11 cellular contexts compared by ENCODE assay signal in genomic region chr15:72202801-72203506, GRCh38. TPM values are rescaled to one million over a fixed set of nuclear protein-coding genes. Genes with fewer than 3 reads are reported as not detected.
A peak's percentile ranks its signal among the peaks of the same experiment; 100 is the strongest.
DNase-seq lines count a peak whose midpoint lies in the region; ATAC-seq and TF ChIP-seq lines count a peak whose summit lies in the region.
"Had no signal": no experiment of that assay in that cellular context is flagged by ENCODE, and none has a peak within 500 bp of the region (broad histone marks: within the 10 kb centered on the region; RNA-seq: fewer than 3 reads in every experiment).

No MANE protein-coding gene starts in this region.

- H2BK12ac ChIP-seq in neuronal stem cell (ENCODE audit: low read length), result no peak overlapping the region

- H4K91ac ChIP-seq in neuronal stem cell (ENCODE audit: low read depth, low read length, poor library complexity), result no peak overlapping the region

- peak overlapping the region; percentile 62 for H3K23ac ChIP-seq in neuronal stem cell (ENCODE audit: low read depth, low read length, poor library complexity)

- no peak overlapping the region for H2BK5ac ChIP-seq in neuronal stem cell (ENCODE audit: low read length)

- H3K27me3 ChIP-seq in ACC112 (ENCODE audit: insufficient read depth, low read length) (no peaks in the 10 kb centered on the region), HL-60 (ENCODE audit: insufficient read depth, poor library complexity, severe bottlenecking) (no peaks in the 10 kb centered on the region), neuronal stem cell (ENCODE audit: control insufficient read depth in 3 of 3, insufficient read depth in 3 of 3, low read depth in 1 of 3, low read length in 3 of 3) (peaks cover 0 to 1% (median 0%) of the 10 kb centered on the region in 3 experiments), brain microvascular endothelial cell (replicated peaks) (no peaks in the 10 kb centered on the region)

- H3K36me3 Mint-ChIP-seq in chondrocyte (ENCODE audit: low read depth), result peaks cover 64% of the 10 kb centered on the region

- H3K4me1 ChIP-seq in ACC112 (ENCODE audit: control insufficient read depth, insufficient read depth, low read length, unreplicated experiment), result peaks cover 21% of the 10 kb centered on the region
- no peaks in the 10 kb centered on the region for H3K4me1 ChIP-seq in neuronal stem cell (ENCODE audit: control insufficient read depth in 2 of 2, insufficient read depth in 1 of 2, low read depth in 1 of 2, low read length in 2 of 2)

- H3K4ac ChIP-seq in neuronal stem cell (ENCODE audit: low read length), result no peak overlapping the region

- H3K79me1 ChIP-seq in neuronal stem cell (ENCODE audit: low read depth, low read length), result peaks cover 7% of the 10 kb centered on the region

- peaks cover 0 to 4% of the 10 kb centered on the region in 2 donors for H3K9me3 ChIP-seq in neuronal stem cell (replicated peaks in 1 of 2; ENCODE audit: control insufficient read depth in 2 of 2, insufficient read depth in 1 of 2, low read depth in 1 of 2, low read length in 2 of 2)

- no peak overlapping the region for H4K8ac ChIP-seq in neuronal stem cell (ENCODE audit: low read depth, low read length)

- TF ChIP-seq CTCF in HL-60 (IDR thresholded peaks at IDR 0.05; ENCODE audit: insufficient read depth, low read length) (no peak), chondrocyte (IDR thresholded peaks at IDR 0.05) (no peak), brain microvascular endothelial cell (IDR thresholded peaks at IDR 0.05; ENCODE audit: low read depth, low read length, missing control alignments) (no peak)

- H2AK5ac ChIP-seq in neuronal stem cell (ENCODE audit: low read depth, low read length), result no peak overlapping the region

- whole genome bisulfite sequencing in neuronal stem cell (ENCODE audit: extremely low coverage in 2 of 2, insufficient read length in 2 of 2, insufficient replicate concordance in 1 of 2), 2 donors, result no CpG with 5 or more reads among the region's 8 CpGs

- peaks cover 15% of the 10 kb centered on the region for H3K4me1 Mint-ChIP-seq in chondrocyte (ENCODE audit: low read depth)

- no peak overlapping the region for H3K18ac ChIP-seq in neuronal stem cell (ENCODE audit: low read length)

- H3K27ac ChIP-seq in ACC112 (ENCODE audit: low read depth, low read length) (peak overlapping the region; percentile 44), HL-60 (replicated peaks) (peak overlapping the region; percentile 26; the same call in 1 of the 2 replicates), neuronal stem cell (replicated peaks; ENCODE audit: low read length) (no peak overlapping the region), brain microvascular endothelial cell (no peak overlapping the region)

- ATAC-seq in HG02840 (IDR thresholded peaks at IDR 0.05; ENCODE audit: low FRiP score, unreplicated experiment), result no peak
- ATAC-seq: natural killer cell treated with Interleukin-12 subunit alpha and Interleukin-12 subunit beta and Interleukin-15 and Interleukin-18, amount 100 ng/mL, for 72 hours had no signal

- H3K9ac ChIP-seq in neuronal stem cell (ENCODE audit: low read depth, low read length, poor library complexity), result no peak overlapping the region

- peak overlapping the region; percentile 60 for H3K27ac Mint-ChIP-seq in chondrocyte (ENCODE audit: unreplicated experiment)

- in situ Hi-C loops in brain microvascular endothelial cell (cut with HindIII; ENCODE audit: low pct_ligation_motif_present, low sequenced_read_pairs), result no loop called here

- H3K27me3 Mint-ChIP-seq in chondrocyte (ENCODE audit: low read depth), result no peaks in the 10 kb centered on the region

- H3K14ac ChIP-seq in neuronal stem cell (ENCODE audit: low read length), result no peak overlapping the region

- H2AFZ ChIP-seq in ACC112 (ENCODE audit: low read length, unreplicated experiment) (no peak overlapping the region), neuronal stem cell (ENCODE audit: low read length) (no peak overlapping the region)

- H3K4me3 Mint-ChIP-seq in chondrocyte (ENCODE audit: unreplicated experiment), result no peak overlapping the region
- H3K4me3 Mint-ChIP-seq: natural killer cell treated with Interleukin-12 subunit alpha and Interleukin-12 subunit beta and Interleukin-15 and Interleukin-18, amount 100 ng/mL, for 72 hours had no signal

- no peaks in the 10 kb centered on the region for H3K9me3 Mint-ChIP-seq in chondrocyte (ENCODE audit: low read depth)
- H3K9me3 Mint-ChIP-seq: natural killer cell treated with Interleukin-12 subunit alpha and Interleukin-12 subunit beta and Interleukin-15 and Interleukin-18, amount 100 ng/mL, for 72 hours had no signal

- no peak overlapping the region for H3K4me2 ChIP-seq in neuronal stem cell (ENCODE audit: insufficient read depth, low read length, poor library complexity, severe bottlenecking)

- DNase-seq in HL-60 (ENCODE audit: low read depth in 1 of 2, low spot score in 1 of 2) (peak in 1 of 2 experiments; percentile 11), chondrocyte (ENCODE audit: low spot score) (no peak), neuronal stem cell (ENCODE audit: low spot score) (no peak), cortex of kidney (lab: John Stamatoyannopoulos, UW) (no peak), brain microvascular endothelial cell (no peak), HPDE6-E6E7 (ENCODE audit: extremely low spot score) (no peak)
- DNase-seq: stimulated activated CD4-positive, alpha-beta T cell treated with anti-CD3 and anti-CD28 coated beads, Interleukin-4, amount 100 ng/mL, for 24 hours; SW 1271 had no signal

- H2BK15ac ChIP-seq in neuronal stem cell (ENCODE audit: low read length), result no peak overlapping the region

- no peak overlapping the region for H2BK120ac ChIP-seq in neuronal stem cell (ENCODE audit: low read depth, low read length)

- H3K36me3 ChIP-seq in ACC112 (ENCODE audit: insufficient read depth, low read length), result peaks cover 88% of the 10 kb centered on the region
- H3K36me3 ChIP-seq in neuronal stem cell (replicated peaks in 1 of 2; ENCODE audit: control insufficient read depth in 2 of 2, insufficient read depth in 2 of 2, low read length in 2 of 2), result peaks cover 86 to 100% of the 10 kb centered on the region in 2 donors
- peaks cover 100% of the 10 kb centered on the region for H3K36me3 ChIP-seq in brain microvascular endothelial cell (replicated peaks)

- H3K4me3 ChIP-seq in ACC112 (ENCODE audit: low read depth, low read length), result no peak overlapping the region
- no peak overlapping the region for H3K4me3 ChIP-seq in HL-60 (replicated peaks; ENCODE audit: insufficient read depth, low read length)
- H3K4me3 ChIP-seq in neuronal stem cell (ENCODE audit: low read length in 2 of 2), result no peak overlapping the region
- H3K4me3 ChIP-seq in brain microvascular endothelial cell (ENCODE audit: low read depth, low read length), result no peak overlapping the region

- H3K79me2 ChIP-seq in ACC112 (ENCODE audit: control insufficient read depth, insufficient read depth, low read length, unreplicated experiment), result peaks cover 7% of the 10 kb centered on the region

RNA-seq across cellular contexts. Expression of gene GRAMD2A, which starts 5.4 kb away (rescaled TPM):
- total RNA-seq in chondrocyte, result 0.32 to 0.77 TPM (median 0.65 TPM) in 3 replicates
- polyA plus RNA-seq in neuronal stem cell (2013, experiment 1 of 2), result 0.38 TPM
- polyA plus RNA-seq in neuronal stem cell (2013, experiment 2 of 2), result 0.30 TPM
- total RNA-seq: natural killer cell treated with Interleukin-12 subunit alpha and Interleukin-12 subunit beta and Interleukin-15 and Interleukin-18, amount 100 ng/mL, for 72 hours had no signal

RNA-seq across cellular contexts. Expression of gene PKM, which starts 28.0 kb away (rescaled TPM):
- total RNA-seq in chondrocyte, result 909 to 976 TPM (median 944 TPM) in 3 replicates
- polyA plus RNA-seq in neuronal stem cell (2013, experiment 1 of 2), result 356 TPM
- polyA plus RNA-seq in neuronal stem cell (2013, experiment 2 of 2), result 349 TPM

Comparison
In these comparisons a context has a peak if more than half of its experiments do, and no peak if none do; other contexts are left out.
1. H3K27ac ChIP-seq: peak in ACC112 (single experiment) and HL-60 (single experiment); none in neuronal stem cell (single experiment) and brain microvascular endothelial cell (single experiment).